In genomic region chr22:22082229-22082835, GRCh38 we compare ENCODE assay signal across 1 cellular context.
TF ChIP-seq lines count a peak whose summit lies in the region.

No MANE protein-coding gene starts in this region.

TF ChIP-seq in K562, 482 proteins besides CTCF, POLR2A, EP300 and RAD21 (continued from another document):
- TF ChIP-seq ARID3B (CRISPR knock-in tag; IDR thresholded peaks at IDR 0.05; ENCODE audit: borderline replicate concordance): no peak
- TF ChIP-seq SMARCA5 (IDR thresholded peaks at IDR 0.05): no peak
- peak; percentile 65; the same call in 1 of the 2 replicates for TF ChIP-seq C11orf30 (IDR thresholded peaks at IDR 0.05; ENCODE audit: low read depth)
- no peak for TF ChIP-seq ZNF76 (CRISPR knock-in tag; IDR thresholded peaks at IDR 0.05; ENCODE audit: borderline replicate concordance)
- 0 out of 2 replicates have a peak, but pooled peaks have one; percentile 46 for TF ChIP-seq ZNF780A (CRISPR knock-in tag; IDR thresholded peaks at IDR 0.05)
- TF ChIP-seq RBM39 (optimal IDR thresholded peaks at IDR 0.05; ENCODE audit: low read depth, low read length): no peak
- no peak for TF ChIP-seq ZNF586 (CRISPR knock-in tag; conservative IDR thresholded peaks at IDR 0.05)
- no peak for TF ChIP-seq POLR2G (IDR thresholded peaks at IDR 0.05; ENCODE audit: low read depth, low read length)
- 0 out of 2 replicates have a peak, but pooled peaks have one; percentile 20 for TF ChIP-seq ZNF354B (CRISPR knock-in tag; IDR thresholded peaks at IDR 0.05)
- no peak for TF ChIP-seq ZBTB34 (CRISPR knock-in tag; IDR thresholded peaks at IDR 0.05)
- TF ChIP-seq ZNF174 (CRISPR knock-in tag; IDR thresholded peaks at IDR 0.05): 0 out of 2 replicates have a peak, but pooled peaks have one; percentile 24
- TF ChIP-seq, protein P1, sequence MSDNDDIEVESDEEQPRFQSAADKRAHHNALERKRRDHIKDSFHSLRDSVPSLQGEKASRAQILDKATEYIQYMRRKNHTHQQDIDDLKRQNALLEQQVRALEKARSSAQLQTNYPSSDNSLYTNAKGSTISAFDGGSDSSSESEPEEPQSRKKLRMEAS (CRISPR knock-in tag; IDR thresholded peaks at IDR 0.05): no peak
- 0 out of 2 replicates have a peak, but pooled peaks have one; percentile 35 for TF ChIP-seq ZNF3 (CRISPR knock-in tag; IDR thresholded peaks at IDR 0.05)
- no peak for TF ChIP-seq ZBED1 (IDR thresholded peaks at IDR 0.05)
- TF ChIP-seq ZNF717 (CRISPR knock-in tag; IDR thresholded peaks at IDR 0.05): peak; percentile 63; the same call in 1 of the 2 replicates
- peak; percentile 6; the same call in 1 of the 2 replicates for TF ChIP-seq STAT5B (CRISPR knock-in tag; IDR thresholded peaks at IDR 0.05)
- peak; percentile 71; the same call in 1 of the 2 replicates for TF ChIP-seq ZNF778 (CRISPR knock-in tag; IDR thresholded peaks at IDR 0.05)
- 0 out of 4 replicates have a peak, but pooled peaks of 1 of the 2 experiments have one; percentile 12 for TF ChIP-seq MNT (conservative IDR thresholded peaks at IDR 0.05)
- peak; percentile 41; the same call in 1 of the 2 replicates for TF ChIP-seq ZNF436 (CRISPR knock-in tag; IDR thresholded peaks at IDR 0.05)
TF ChIP-seq in K562: peak in this region for 15.
